In genomic region chr15:42273099-42273899, GRCh38 we compare ENCODE assay signal across 1 cellular context.
TF ChIP-seq lines count a peak whose summit lies in the region.

GANC (plus strand) TSS chr15:42273201; CDS start chr15:42274482, 1,281 bp downstream.
TMEM87A (minus strand) TSS chr15:42273433; CDS start chr15:42273398, 35 bp downstream.

TF ChIP-seq in HepG2, 621 proteins besides CTCF, POLR2A, EP300 and RAD21 (continued from another document and continues in another):
- TF ChIP-seq ZBTB10 (CRISPR knock-in tag; IDR thresholded peaks at IDR 0.05; ENCODE audit: borderline replicate concordance) (0 out of 2 replicates have a peak, but pooled peaks have one; percentile 62), PLRG1 (conservative IDR thresholded peaks at IDR 0.05) (no peak), NCOA2 (CRISPR knock-in tag; IDR thresholded peaks at IDR 0.05) (peak; percentile 47), ZNF280D (CRISPR knock-in tag; IDR thresholded peaks at IDR 0.05) (no peak), ZNF672 (CRISPR knock-in tag; IDR thresholded peaks at IDR 0.05) (no peak), ZNF790 (CRISPR knock-in tag; IDR thresholded peaks at IDR 0.05; ENCODE audit: borderline replicate concordance) (peak; percentile 55; the same call in 1 of the 2 replicates), HNF1B (CRISPR knock-in tag; IDR thresholded peaks at IDR 0.05) (peak; percentile 81), NFKB2 (CRISPR knock-in tag; IDR thresholded peaks at IDR 0.05; ENCODE audit: borderline replicate concordance) (peak; percentile 94; the same call in 1 of the 2 replicates), CENPX (CRISPR knock-in tag; IDR thresholded peaks at IDR 0.05) (no peak), ZNF326 (CRISPR knock-in tag; IDR thresholded peaks at IDR 0.05; ENCODE audit: borderline replicate concordance) (no peak), ZBTB37 (CRISPR knock-in tag; IDR thresholded peaks at IDR 0.05) (no peak), NFYC (CRISPR knock-in tag; IDR thresholded peaks at IDR 0.05) (no peak), TFE3 (CRISPR knock-in tag; IDR thresholded peaks at IDR 0.05) (no peak), ZNF639 (CRISPR knock-in tag; conservative IDR thresholded peaks at IDR 0.05) (no peak; the same call in none of the 2 replicates), ZNF234 (CRISPR knock-in tag; conservative IDR thresholded peaks at IDR 0.05) (no peak), NR1H2 (CRISPR knock-in tag; IDR thresholded peaks at IDR 0.05; ENCODE audit: borderline replicate concordance, low read depth) (no peak), CSRNP1 (CRISPR knock-in tag; IDR thresholded peaks at IDR 0.05) (peak; percentile 83; the same call in 1 of the 2 replicates), ZFP90 (CRISPR knock-in tag; IDR thresholded peaks at IDR 0.05; ENCODE audit: borderline replicate concordance) (peak; percentile 93), CBX5 (CRISPR knock-in tag; IDR thresholded peaks at IDR 0.05; ENCODE audit: borderline replicate concordance) (no peak; the same call in 1 of the 2 replicates), NFRKB (IDR thresholded peaks at IDR 0.05) (peak; percentile 75; the same call in 1 of the 2 replicates), ZNF253 (CRISPR knock-in tag; IDR thresholded peaks at IDR 0.05; ENCODE audit: borderline replicate concordance) (0 out of 2 replicates have a peak, but pooled peaks have one; percentile 36), HMGXB4 (CRISPR knock-in tag; IDR thresholded peaks at IDR 0.05; ENCODE audit: borderline replicate concordance in 1 of 2, low read depth in 1 of 2) (peak; percentile 77 to 84; a peak in 2 of 4 replicates), EED (CRISPR knock-in tag; IDR thresholded peaks at IDR 0.05) (peak; percentile 65; the same call in 1 of the 2 replicates), ZBTB8A (CRISPR knock-in tag; IDR thresholded peaks at IDR 0.05; ENCODE audit: borderline replicate concordance, low read depth) (no peak; the same call in 1 of the 2 replicates), ISX (CRISPR knock-in tag; conservative IDR thresholded peaks at IDR 0.05) (no peak), RFX3 (CRISPR knock-in tag; IDR thresholded peaks at IDR 0.05) (no peak), ZNF256 (CRISPR knock-in tag; conservative IDR thresholded peaks at IDR 0.05) (no peak; the same call in 1 of the 2 replicates), AHR (CRISPR knock-in tag; IDR thresholded peaks at IDR 0.05) (no peak), TP53 (CRISPR knock-in tag; conservative IDR thresholded peaks at IDR 0.05) (peak; percentile 92), MYPOP (CRISPR knock-in tag; IDR thresholded peaks at IDR 0.05) (peak; percentile 81; the same call in 1 of the 2 replicates), ZNF530 (CRISPR knock-in tag; IDR thresholded peaks at IDR 0.05; ENCODE audit: low read depth) (no peak), ZNF7 (CRISPR knock-in tag; IDR thresholded peaks at IDR 0.05) (no peak), KDM3A (CRISPR knock-in tag; IDR thresholded peaks at IDR 0.05; ENCODE audit: low read depth) (no peak; the same call in 1 of the 2 replicates), ZNF780A (CRISPR knock-in tag; IDR thresholded peaks at IDR 0.05) (no peak), ZKSCAN1 (IDR thresholded peaks at IDR 0.05; ENCODE audit: low read length) (no peak), ZNF20 (CRISPR knock-in tag; IDR thresholded peaks at IDR 0.05) (0 out of 2 replicates have a peak, but pooled peaks have one; percentile 41), ZNF850 (CRISPR knock-in tag; conservative IDR thresholded peaks at IDR 0.05) (no peak), UBTF (CRISPR knock-in tag; IDR thresholded peaks at IDR 0.05) (peak; percentile 5; the same call in 1 of the 2 replicates), ZNF10 (CRISPR knock-in tag; IDR thresholded peaks at IDR 0.05; ENCODE audit: borderline replicate concordance, low read depth) (no peak)
